In the genomic region with DNA sequence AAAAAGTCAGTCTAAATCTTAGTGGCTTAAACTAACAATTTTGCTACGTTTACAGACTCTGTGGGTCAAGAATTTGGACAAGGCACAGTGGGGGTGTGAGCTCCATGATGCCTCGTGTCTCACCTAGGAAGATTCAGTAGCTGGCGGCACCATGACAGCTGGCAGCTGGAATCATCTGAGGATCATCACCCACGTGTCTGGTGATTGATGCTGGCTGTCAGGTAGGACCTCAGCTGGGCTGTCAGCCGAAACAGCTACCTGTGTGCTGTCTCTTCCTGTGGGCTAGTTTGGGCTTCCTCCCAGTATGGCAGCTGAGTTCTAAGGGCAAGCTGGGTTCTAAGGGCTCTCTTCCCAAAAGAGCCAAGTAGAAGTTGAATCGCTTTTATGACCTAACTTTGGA, we compare ENCODE assay signal across 18 cellular contexts.
"Had no signal": no experiment of that assay in that cellular context is flagged by ENCODE, and none has a peak within 500 bp of the region (broad histone marks: within the 10 kb centered on the region; RNA-seq: fewer than 3 reads in every experiment).

No MANE protein-coding gene starts in this region.

- H3K9me3 ChIP-seq: gastrocnemius medialis, lower lobe of right lung, pancreas, right lobe of liver, thyroid gland had no signal

- DNase-seq: cortex of kidney; foreskin fibroblast; gastrocnemius medialis; left ventricle myocardium superior; lower lobe of right lung; natural killer cell; occipital lobe; pancreas; right lobe of liver; stimulated activated CD4-positive, alpha-beta T cell treated with anti-CD3 and anti-CD28 coated beads, Interleukin-12 subunit alpha, Interleukin-12 subunit beta, amount 100 ng/mL, for 4 hours; stimulated activated CD4-positive, alpha-beta T cell treated with anti-CD3 and anti-CD28 coated beads, Interleukin-1b, Interleukin-23, amount 100 ng/mL, for 48 hours; stimulated activated CD4-positive, alpha-beta T cell treated with anti-CD3 and anti-CD28 coated beads, Interleukin-4, amount 100 ng/mL, for 1 hour; stimulated activated naive CD4-positive, alpha-beta T cell treated with Interleukin-2 at 50 U/mL for 16 hours; stomach; thyroid gland; trophoblast cell had no signal

- H3K36me3 ChIP-seq: gastrocnemius medialis, lower lobe of right lung, pancreas, right lobe of liver, stomach, thyroid gland had no signal

- H3K4me1 ChIP-seq: gastrocnemius medialis, lower lobe of right lung, pancreas, right lobe of liver, stomach, thyroid gland had no signal

- H3K27ac ChIP-seq: gastrocnemius medialis, lower lobe of right lung, pancreas, right lobe of liver, stomach, thyroid gland had no signal

- H3K27me3 ChIP-seq: pancreas, right lobe of liver, thyroid gland had no signal

- H3K4me3 ChIP-seq: gastrocnemius medialis, lower lobe of right lung, pancreas, right lobe of liver, smooth muscle cell, stomach, thyroid gland had no signal

- FAIRE-seq: keratinocyte, pancreas had no signal
